1 cellular context compared by ENCODE assay signal in genomic region chrX:109704563-109704962, GRCh38.
TF ChIP-seq lines count a peak whose summit lies in the region.

No MANE protein-coding gene starts in this region.

TF ChIP-seq in GM23338, 12 proteins besides CTCF, POLR2A, EP300 and RAD21 (continued from another document):
- no peak for TF ChIP-seq REST (IDR thresholded peaks at IDR 0.05; ENCODE audit: unreplicated experiment)
